Comparison of ENCODE assay signal across 12 cellular contexts in the genomic region with DNA sequence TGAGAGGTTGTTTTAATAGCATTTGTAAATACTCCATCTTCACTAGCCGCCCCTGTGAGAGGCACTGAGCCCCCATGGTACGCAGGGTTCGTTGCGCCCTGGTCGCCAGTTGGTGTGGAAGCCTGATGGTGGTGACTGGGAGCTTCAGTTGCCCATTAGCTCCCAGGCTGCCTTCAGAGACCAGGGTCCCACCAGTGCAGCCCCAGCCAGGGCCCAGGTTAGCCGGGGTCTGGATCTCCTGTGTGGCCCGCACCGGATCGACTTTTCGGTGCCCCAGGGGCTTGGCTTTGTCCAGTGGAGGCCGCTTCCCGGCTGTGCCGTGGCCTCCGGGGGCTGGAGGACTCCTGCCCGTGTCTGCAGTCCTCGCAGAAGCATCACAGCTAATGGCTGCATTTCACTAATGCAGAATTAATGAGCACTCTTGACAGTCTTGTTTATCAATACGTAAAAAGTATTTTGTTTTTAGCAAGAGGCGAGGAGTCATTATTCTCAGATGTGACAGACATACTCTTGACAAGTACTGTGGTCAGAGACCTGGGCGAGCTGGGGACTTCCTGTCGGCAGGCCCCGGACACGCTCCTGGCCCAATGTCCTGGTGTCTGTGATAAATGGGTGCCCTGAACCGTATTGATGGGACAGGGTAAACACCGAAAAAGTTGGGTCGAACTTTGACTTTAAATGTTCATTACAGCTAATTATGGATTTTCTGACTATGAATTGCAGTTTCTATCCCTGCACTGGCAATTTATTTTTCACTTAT.
A peak's percentile ranks its signal among the peaks of the same experiment; 100 is the strongest.
DNase-seq lines count a peak whose midpoint lies in the region; ATAC-seq and TF ChIP-seq lines count a peak whose summit lies in the region.
"Had no signal": no experiment of that assay in that cellular context is flagged by ENCODE, and none has a peak within 500 bp of the region (broad histone marks: within the 10 kb centered on the region; RNA-seq: fewer than 3 reads in every experiment).

No MANE protein-coding gene starts in this region.

- H3K27ac ChIP-seq in gastroesophageal sphincter (peak overlapping the region in 3 of 4 donors; percentile 33 to 70 (median 57)), osteoblast (ENCODE audit: low read depth, low read length) (no peak overlapping the region), Karpas-422 (ENCODE audit: low read length) (no peak overlapping the region)
- H3K27ac ChIP-seq: breast epithelium had no signal

- peaks cover 0 to 51% (median 14%) of the 10 kb centered on the region in 3 donors for H3K4me1 ChIP-seq in gastroesophageal sphincter
- H3K4me1 ChIP-seq in osteoblast (ENCODE audit: insufficient read depth, low read length): peaks cover 18% of the 10 kb centered on the region
- H3K4me1 ChIP-seq in Karpas-422 (ENCODE audit: low read length): no peaks in the 10 kb centered on the region
- H3K4me1 ChIP-seq: breast epithelium had no signal

- ATAC-seq in left cardiac atrium (no peak), Right ventricle myocardium inferior (no peak), gastroesophageal sphincter (no peak), GM18861 (IDR thresholded peaks at IDR 0.05; ENCODE audit: unreplicated experiment) (no peak)

- H3K79me2 ChIP-seq in osteoblast (ENCODE audit: insufficient read depth, low read length): peaks cover 3% of the 10 kb centered on the region
- H3K79me2 ChIP-seq in Karpas-422 (ENCODE audit: low read length): no peaks in the 10 kb centered on the region

- peak; percentile 19 for DNase-seq in left cardiac atrium
- no peak for DNase-seq in Right ventricle myocardium inferior (ENCODE audit: missing footprints)
- DNase-seq in osteoblast (ENCODE audit: insufficient read length, low spot score, missing footprints): peak; percentile 73
- DNase-seq in epidermal melanocyte (ENCODE audit: insufficient read length, low spot score): no peak
- DNase-seq in retina: no peak
- no peak for DNase-seq in Karpas-422
- DNase-seq: naive thymus-derived CD4-positive, alpha-beta T cell; NCI-H146; NCI-H510A treated with DMSO at 0.1 percent for 48 hours had no signal

- H3K27me3 ChIP-seq in gastroesophageal sphincter (no peaks in the 10 kb centered on the region), osteoblast (ENCODE audit: insufficient read depth, low read length) (no peaks in the 10 kb centered on the region), Karpas-422 (ENCODE audit: low read length) (no peaks in the 10 kb centered on the region)
- H3K27me3 ChIP-seq: breast epithelium had no signal

- H3K36me3 ChIP-seq in gastroesophageal sphincter (peaks cover 0 to 34% of the 10 kb centered on the region in 2 donors), osteoblast (ENCODE audit: insufficient read depth, low read length) (peaks cover 2% of the 10 kb centered on the region), Karpas-422 (ENCODE audit: insufficient read depth, low read length) (no peaks in the 10 kb centered on the region)
- H3K36me3 ChIP-seq: breast epithelium had no signal

- H3K4me2 ChIP-seq in osteoblast (ENCODE audit: insufficient read depth, low read length) (no peak overlapping the region), Karpas-422 (ENCODE audit: low read depth, low read length, poor library complexity, severe bottlenecking) (no peak overlapping the region)

- H2AFZ ChIP-seq in osteoblast (ENCODE audit: low read length) (no peak overlapping the region), Karpas-422 (ENCODE audit: low read length) (no peak overlapping the region)

- no peak overlapping the region for H3K9ac ChIP-seq in Karpas-422 (ENCODE audit: low read length)

- TF ChIP-seq POLR2A in gastroesophageal sphincter (IDR thresholded peaks at IDR 0.05): no peak

- H3K4me3 ChIP-seq in gastroesophageal sphincter (peak overlapping the region in 1 of 2 donors; percentile 14), osteoblast (ENCODE audit: insufficient read depth, low read length) (no peak overlapping the region), Karpas-422 (ENCODE audit: low read length) (no peak overlapping the region)

- H3K9me2 ChIP-seq in Karpas-422 (replicated peaks; ENCODE audit: insufficient read depth, low read length): no peaks in the 10 kb centered on the region

- TF ChIP-seq CTCF in gastroesophageal sphincter (IDR thresholded peaks at IDR 0.05) (peak in 1 of 4 experiments; percentile 7), osteoblast (IDR thresholded peaks at IDR 0.05; ENCODE audit: extremely low read depth, low read depth, low read length) (no peak)

- intact Hi-C loops in left cardiac atrium (cut with DNase I): no loop called here
- intact Hi-C loops in Right ventricle myocardium inferior (cut with DNase I): no loop called here

- peaks cover 32% of the 10 kb centered on the region for H4K20me1 ChIP-seq in osteoblast (ENCODE audit: insufficient read depth, low read length)
- no peaks in the 10 kb centered on the region for H4K20me1 ChIP-seq in Karpas-422 (ENCODE audit: insufficient read depth, low read depth, low read length)

- WGBS in gastroesophageal sphincter (ENCODE audit: low coverage in 1 of 2), 2 donors: 50 to 89% methylated on average over 2 to 11 of the region's 25 CpGs

- TF ChIP-seq EP300 in gastroesophageal sphincter (IDR thresholded peaks at IDR 0.05): no peak

- no peaks in the 10 kb centered on the region for H3K9me3 ChIP-seq in gastroesophageal sphincter
- no peaks in the 10 kb centered on the region for H3K9me3 ChIP-seq in osteoblast (ENCODE audit: low read depth, low read length)
- H3K9me3 ChIP-seq in Karpas-422 (ENCODE audit: low read length): no peaks in the 10 kb centered on the region; the same call in 1 of the 2 replicates
- H3K9me3 ChIP-seq: breast epithelium had no signal

Comparison
In these comparisons a context has a peak if more than half of its experiments do, and no peak if none do; other contexts are left out.
1. DNase-seq: peak in left cardiac atrium (single experiment) and osteoblast (single experiment); none in Right ventricle myocardium inferior (single experiment), epidermal melanocyte (single experiment), retina (single experiment) and Karpas-422 (single experiment).
2. H3K27ac ChIP-seq: peak in gastroesophageal sphincter (3 of 4); none in osteoblast (single experiment) and Karpas-422 (single experiment).